Comparison of ENCODE assay signal across 8 cellular contexts in the genomic region with DNA sequence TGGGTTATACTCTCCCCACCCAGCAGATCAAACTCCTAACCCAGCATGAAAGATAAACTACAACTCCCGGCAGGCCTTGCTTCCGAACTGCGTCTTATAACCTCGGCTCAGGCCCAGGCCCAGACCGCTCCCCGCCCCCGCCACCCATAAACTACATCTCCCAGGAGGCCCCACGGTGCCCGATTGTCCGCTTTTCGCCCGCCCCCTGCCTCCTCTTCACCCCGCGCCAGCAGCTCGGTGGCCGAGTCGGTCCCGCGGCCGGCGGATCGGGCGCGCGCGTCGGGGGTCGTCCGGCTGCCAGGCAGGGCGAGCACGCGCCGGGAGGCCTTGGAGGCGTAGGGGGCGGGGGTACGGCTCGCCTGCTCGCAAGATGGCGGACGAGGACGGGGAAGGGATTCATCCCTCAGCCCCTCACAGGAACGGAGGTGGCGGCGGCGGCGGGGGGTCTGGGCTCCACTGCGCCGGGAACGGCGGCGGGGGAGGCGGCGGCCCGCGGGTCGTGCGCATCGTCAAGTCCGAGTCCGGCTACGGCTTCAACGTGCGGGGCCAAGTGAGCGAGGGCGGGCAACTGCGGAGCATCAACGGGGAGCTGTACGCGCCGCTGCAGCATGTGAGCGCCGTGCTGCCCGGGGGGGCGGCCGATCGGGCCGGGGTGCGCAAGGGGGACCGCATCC. TPM values are rescaled to one million over a fixed set of nuclear protein-coding genes. Genes with fewer than 3 reads are reported as not detected.
DNase-seq lines count a peak whose midpoint lies in the region; ATAC-seq and FAIRE-seq lines count a peak whose summit lies in the region.

A gene (plus strand): TSS at position 219 of the 674 bp plus-strand sequence. CDS start 152 bp downstream, at position 371.

- CTCF ChIA-PET in activated CD8-positive, alpha-beta memory T cell treated with anti-CD3 and anti-CD28 coated beads for 36 hours (lab: Charles Lee), result interaction anchor here (0.7 to 2.2 kb wide), 3 partner anchors 18 to 247 kb away, joined by 3 to 5 read pairs (median 3); no protein-coding TSS in a partner anchor

- peak; percentile 16 for FAIRE-seq in HTR-8/SVneo (lab: Jason Lieb, UNC)

- peak; percentile 85 for ATAC-seq in GM21367 (IDR thresholded peaks at IDR 0.05; ENCODE audit: unreplicated experiment)

- DNase-seq in COR-L47 (lab: John Stamatoyannopoulos, UW) (peak; percentile 94), HTR-8/SVneo (ENCODE audit: insufficient read length, low spot score) (peak; percentile 90), NOMO-1 treated with DMSO at 0.1 percent for 48 hours (lab: John Stamatoyannopoulos, UW; ENCODE audit: unreplicated experiment) (peak; percentile 90), medulla oblongata (ENCODE audit: extremely low spot score) (peak; percentile 96)
- peak; percentile 80 for DNase-seq in effector CD8-positive, alpha-beta T cell (lab: John Stamatoyannopoulos, UW)
- peak; percentile 76 for DNase-seq in stimulated activated CD8-positive, alpha-beta memory T cell treated with anti-CD3 and anti-CD28 coated beads, Interleukin-12 subunit alpha, Interleukin-12 subunit beta, amount 100 ng/mL, for 1 hour (ENCODE audit: low read depth)

- POLR2A ChIA-PET in activated CD8-positive, alpha-beta memory T cell treated with anti-CD3 and anti-CD28 coated beads for 36 hours (lab: Charles Lee), result interaction anchor here (1.3 kb wide), 1 partner anchor 224 kb away, joined by 3 read pairs; no protein-coding TSS in a partner anchor

RNA-seq across cellular contexts. Expression of the gene that starts here (rescaled TPM):
- 10 to 100 TPM; 33.1 to 33.8 TPM for total RNA-seq in activated CD8-positive, alpha-beta memory T cell treated with anti-CD3 and anti-CD28 coated beads for 36 hours

Comparison
In these comparisons a context has a peak if more than half of its experiments do, and no peak if none do; other contexts are left out.
1. Peak in every context shown above with its lines: DNase-seq and ATAC-seq.